Comparison of ENCODE assay signal across 8 cellular contexts in the genomic region with DNA sequence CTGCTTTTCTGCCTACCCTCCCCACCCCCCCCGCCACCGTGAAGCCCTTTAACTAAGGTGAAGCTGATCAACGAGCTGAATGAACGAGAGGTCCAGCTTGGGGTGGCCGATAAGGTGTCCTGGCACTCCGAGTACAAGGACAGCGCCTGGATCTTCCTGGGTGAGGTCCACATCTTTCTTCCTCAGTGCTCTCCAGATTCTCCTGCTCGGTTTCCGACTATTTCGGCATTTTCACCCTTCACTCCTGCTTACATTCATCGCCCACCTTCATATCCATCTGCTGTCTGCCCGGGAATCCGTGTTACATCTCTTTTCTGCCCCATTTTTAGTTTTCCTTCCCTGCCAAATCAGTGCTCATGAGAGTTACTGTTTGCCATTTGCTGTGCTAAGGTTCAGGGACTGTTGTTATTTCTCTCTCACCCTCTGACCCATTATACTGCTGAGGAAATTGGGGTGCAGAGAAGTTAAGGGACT. TPM values are rescaled to one million over a fixed set of nuclear protein-coding genes. Genes with fewer than 3 reads are reported as not detected.
A peak's percentile ranks its signal among the peaks of the same experiment; 100 is the strongest.
DNase-seq lines count a peak whose midpoint lies in the region; ATAC-seq and TF ChIP-seq lines count a peak whose summit lies in the region.

No MANE protein-coding gene starts in this region.

- DNase-seq in choroid plexus epithelial cell (ENCODE audit: low read depth) (no peak), DMS114 treated with DMSO at 0.1 percent for 48 hours (lab: John Stamatoyannopoulos, UW; ENCODE audit: unreplicated experiment) (no peak), A172 (ENCODE audit: low spot score) (no peak)
- no peak for DNase-seq in natural killer cell treated with Interleukin-12 subunit alpha and Interleukin-12 subunit beta and Interleukin-15 and Interleukin-18, amount 100 ng/mL, for 72 hours (ENCODE audit: low spot score)

- H3K27ac ChIP-seq in BLaER1 treated with 17β-estradiol and CSF1 and Interleukin-3, amounts not matched to agents 10 nM and 100 nM: peak overlapping the region; percentile 58 to 82 (median 75); a peak in 19 of 22 replicates
- no peak overlapping the region for H3K27ac ChIP-seq in KMS-11

- H3K4me3 Mint-ChIP-seq in natural killer cell treated with Interleukin-12 subunit alpha and Interleukin-12 subunit beta and Interleukin-15 and Interleukin-18, amount 100 ng/mL, for 72 hours: peak overlapping the region; percentile 98

- peaks cover 0 to 17% (median 7%) of the 10 kb centered on the region in 10 experiments; a peak in 11 of 20 replicates for H3K4me1 ChIP-seq in BLaER1 treated with 17β-estradiol and CSF1 and Interleukin-3, amounts not matched to agents 10 nM and 100 nM
- H3K4me1 ChIP-seq in KMS-11 (ENCODE audit: low read depth, poor library complexity, severe bottlenecking): peaks cover 10% of the 10 kb centered on the region

- H3K4me1 Mint-ChIP-seq in natural killer cell treated with Interleukin-12 subunit alpha and Interleukin-12 subunit beta and Interleukin-15 and Interleukin-18, amount 100 ng/mL, for 72 hours (ENCODE audit: low read depth in 2 of 2): peaks cover 4 to 21% of the 10 kb centered on the region in 2 donors

- no peak for TF ChIP-seq CTCF in KMS-11 (conservative IDR thresholded peaks at IDR 0.05; ENCODE audit: low read depth, low read length)
- TF ChIP-seq CTCF in choroid plexus epithelial cell (conservative IDR thresholded peaks at IDR 0.05; ENCODE audit: low read depth, low read length): no peak

- peak overlapping the region; percentile 95; the same call in 1 of the 2 replicates for H2AFZ ChIP-seq in KMS-11 (ENCODE audit: low read depth)

- peaks cover 43 to 87% (median 71%) of the 10 kb centered on the region in 11 experiments for H3K27me3 ChIP-seq in BLaER1 treated with 17β-estradiol and CSF1 and Interleukin-3, amounts not matched to agents 10 nM and 100 nM
- no peaks in the 10 kb centered on the region for H3K27me3 ChIP-seq in KMS-11 (ENCODE audit: insufficient read depth, low read depth)

- H3K36me3 Mint-ChIP-seq in natural killer cell treated with Interleukin-12 subunit alpha and Interleukin-12 subunit beta and Interleukin-15 and Interleukin-18, amount 100 ng/mL, for 72 hours: no peaks in the 10 kb centered on the region

- peak overlapping the region; percentile 61 to 76 (median 68) for H3K4me3 ChIP-seq in BLaER1 treated with 17β-estradiol and CSF1 and Interleukin-3, amounts not matched to agents 10 nM and 100 nM
- H3K4me3 ChIP-seq in KMS-11 (IDR thresholded peaks at IDR 0.05; ENCODE audit: insufficient read depth, low read depth, low read length) (no peak overlapping the region), choroid plexus epithelial cell (ENCODE audit: low read depth, low read length) (peak overlapping the region; percentile 78)

- peak overlapping the region; percentile 80 to 90 for H3K27ac Mint-ChIP-seq in natural killer cell treated with Interleukin-12 subunit alpha and Interleukin-12 subunit beta and Interleukin-15 and Interleukin-18, amount 100 ng/mL, for 72 hours

- H4K20me1 ChIP-seq in BLaER1 treated with 17β-estradiol and CSF1 and Interleukin-3, amounts not matched to agents 10 nM and 100 nM: peaks cover 0 to 6% (median 0%) of the 10 kb centered on the region in 11 experiments; a peak in 3 of 22 replicates
- H4K20me1 ChIP-seq in KMS-11 (ENCODE audit: insufficient read depth): no peaks in the 10 kb centered on the region

- H3K9me3 ChIP-seq in BLaER1 treated with 17β-estradiol and CSF1 and Interleukin-3, amounts not matched to agents 10 nM and 100 nM (replicated peaks in 1 of 11): no peaks in the 10 kb centered on the region; a peak in 1 of 22 replicates

- H3K9me3 Mint-ChIP-seq in natural killer cell treated with Interleukin-12 subunit alpha and Interleukin-12 subunit beta and Interleukin-15 and Interleukin-18, amount 100 ng/mL, for 72 hours: no peaks in the 10 kb centered on the region

- peak overlapping the region; percentile 69 to 82 (median 78) for H3K9ac ChIP-seq in BLaER1 treated with 17β-estradiol and CSF1 and Interleukin-3, amounts not matched to agents 10 nM and 100 nM
- peak overlapping the region; percentile 43; the same call in 1 of the 2 replicates for H3K9ac ChIP-seq in KMS-11

- peak overlapping the region; percentile 56 to 75 (median 66) for H3K4me2 ChIP-seq in BLaER1 treated with 17β-estradiol and CSF1 and Interleukin-3, amounts not matched to agents 10 nM and 100 nM
- H3K4me2 ChIP-seq in KMS-11: peak overlapping the region; percentile 67

- ATAC-seq in natural killer cell treated with Interleukin-12 subunit alpha and Interleukin-12 subunit beta and Interleukin-15 and Interleukin-18, amount 100 ng/mL, for 72 hours: no peak
- no peak for ATAC-seq in GM19035 (IDR thresholded peaks at IDR 0.05; ENCODE audit: unreplicated experiment)
- no peak for ATAC-seq in GM21515 (IDR thresholded peaks at IDR 0.05; ENCODE audit: unreplicated experiment)

- H3K27me3 Mint-ChIP-seq in natural killer cell treated with Interleukin-12 subunit alpha and Interleukin-12 subunit beta and Interleukin-15 and Interleukin-18, amount 100 ng/mL, for 72 hours: peaks cover 20 to 27% of the 10 kb centered on the region in 2 donors

- H3K79me2 ChIP-seq in KMS-11 (ENCODE audit: insufficient read depth, low read depth): peaks cover 8% of the 10 kb centered on the region; the same call in 1 of the 2 replicates

- peaks cover 0 to 27% (median 14%) of the 10 kb centered on the region in 11 experiments; a peak in 14 of 22 replicates for H3K36me3 ChIP-seq in BLaER1 treated with 17β-estradiol and CSF1 and Interleukin-3, amounts not matched to agents 10 nM and 100 nM
- H3K36me3 ChIP-seq in KMS-11 (ENCODE audit: insufficient read depth): no peaks in the 10 kb centered on the region

RNA-seq across cellular contexts. Expression of a gene that starts 0.5 kb away (rescaled TPM):
- total RNA-seq in natural killer cell treated with Interleukin-12 subunit alpha and Interleukin-12 subunit beta and Interleukin-15 and Interleukin-18, amount 100 ng/mL, for 72 hours: 10 to 100 TPM; 22.3 to 24.4 TPM
- total RNA-seq in A172 (2014; rRNA removed; shearing (Covaris generic)): 10.4 and 15.6 TPM in 2 replicates

RNA-seq across cellular contexts. Expression of a gene that starts 16.8 kb away (rescaled TPM):
- not detected for total RNA-seq in natural killer cell treated with Interleukin-12 subunit alpha and Interleukin-12 subunit beta and Interleukin-15 and Interleukin-18, amount 100 ng/mL, for 72 hours
- total RNA-seq in A172 (2014; rRNA removed; shearing (Covaris generic)): not detected in 2 replicates
